11 cellular contexts compared by ENCODE assay signal in genomic region chrX:22800360-22800759, GRCh38.
A peak's percentile ranks its signal among the peaks of the same experiment; 100 is the strongest.
DNase-seq lines count a peak whose midpoint lies in the region; ATAC-seq and TF ChIP-seq lines count a peak whose summit lies in the region.
"Had no signal": no experiment of that assay in that cellular context is flagged by ENCODE, and none has a peak within 500 bp of the region (broad histone marks: within the 10 kb centered on the region; RNA-seq: fewer than 3 reads in every experiment).

No MANE protein-coding gene starts in this region.

- DNase-seq in AG04449 (ENCODE audit: low read depth, low spot score): peak; percentile 58
- peak; percentile 75 for DNase-seq in HS-5 (ENCODE audit: low read depth)
- DNase-seq in UCSD-AML1 (lab: John Stamatoyannopoulos, UW; ENCODE audit: unreplicated experiment): peak; percentile 42
- peak; percentile 7 for DNase-seq in hepatocyte (ENCODE audit: low spot score)
- no peak for DNase-seq in left lobe of liver (ENCODE audit: low spot score)
- DNase-seq in activated CD4-positive, alpha-beta T cell treated with anti-CD3 and anti-CD28 coated beads, Interleukin-2, amount 50 U/mL, for 48 hours: no peak
- DNase-seq in NCI-H1694 (lab: John Stamatoyannopoulos, UW): no peak
- DNase-seq: activated CD4-positive, alpha-beta T cell treated with anti-CD3 and anti-CD28 coated beads, Interleukin-2, amount 10 ng/mL, durations not matched to agents 7 days and 5 days; NCI-H1048 had no signal

- TF ChIP-seq CTCF in AG04449 (IDR thresholded peaks at IDR 0.05; ENCODE audit: insufficient read depth, low read length, missing control alignments) (no peak), hepatocyte (IDR thresholded peaks at IDR 0.05; ENCODE audit: poor library complexity) (no peak)

- H3K4me1 ChIP-seq in hepatocyte (ENCODE audit: insufficient read depth): no peaks in the 10 kb centered on the region
- H3K4me1 ChIP-seq: vagina had no signal

- no peaks in the 10 kb centered on the region for H3K27me3 ChIP-seq in hepatocyte
- H3K27me3 ChIP-seq: vagina had no signal

- H3K36me3 ChIP-seq in hepatocyte (replicated peaks; ENCODE audit: insufficient read depth, low read depth): no peaks in the 10 kb centered on the region
- H3K36me3 ChIP-seq: vagina had no signal

- POLR2A ChIA-PET in AG04449 (lab: Yijun Ruan, JAX): no interaction called here

- CTCF ChIA-PET in AG04449 (lab: Yijun Ruan, JAX): no interaction called here

- H3K9me2 ChIP-seq in hepatocyte (replicated peaks; ENCODE audit: insufficient read depth): no peaks in the 10 kb centered on the region

- WGBS in hepatocyte (ENCODE audit: low lambda C conversion rate, missing lambda C conversion rate): 72% methylated on average over 4 of the region's 4 CpGs

- H3K4me3 ChIP-seq in AG04449 (ENCODE audit: low read depth, low read length): no peak overlapping the region
- H3K4me3 ChIP-seq in hepatocyte: no peak overlapping the region
- H3K4me3 ChIP-seq: vagina had no signal

- H4K20me1 ChIP-seq in hepatocyte (ENCODE audit: insufficient read depth, poor library complexity, severe bottlenecking): no peaks in the 10 kb centered on the region

- no peaks in the 10 kb centered on the region for H3K79me2 ChIP-seq in hepatocyte

- H3K27ac ChIP-seq in hepatocyte: no peak overlapping the region
- H3K27ac ChIP-seq: vagina had no signal

- H2AFZ ChIP-seq in hepatocyte: no peak overlapping the region

- no peak overlapping the region for H3K4me2 ChIP-seq in hepatocyte

- no peak for ATAC-seq in HG02610 (IDR thresholded peaks at IDR 0.05; ENCODE audit: unreplicated experiment)
- no peak for ATAC-seq in left lobe of liver

- H3K9me3 ChIP-seq in hepatocyte (ENCODE audit: low read depth): no peaks in the 10 kb centered on the region
- H3K9me3 ChIP-seq: vagina had no signal

Comparison
In these comparisons a context has a peak if more than half of its experiments do, and no peak if none do; other contexts are left out.
1. DNase-seq: peak in AG04449 (single experiment), HS-5 (single experiment), UCSD-AML1 (single experiment) and hepatocyte (single experiment); none in left lobe of liver (single experiment), activated CD4-positive, alpha-beta T cell treated with anti-CD3 and anti-CD28 coated beads, Interleukin-2, amount 50 U/mL, for 48 hours (0 of 2) and NCI-H1694 (single experiment).